8 cellular contexts compared by ENCODE assay signal in the genomic region with DNA sequence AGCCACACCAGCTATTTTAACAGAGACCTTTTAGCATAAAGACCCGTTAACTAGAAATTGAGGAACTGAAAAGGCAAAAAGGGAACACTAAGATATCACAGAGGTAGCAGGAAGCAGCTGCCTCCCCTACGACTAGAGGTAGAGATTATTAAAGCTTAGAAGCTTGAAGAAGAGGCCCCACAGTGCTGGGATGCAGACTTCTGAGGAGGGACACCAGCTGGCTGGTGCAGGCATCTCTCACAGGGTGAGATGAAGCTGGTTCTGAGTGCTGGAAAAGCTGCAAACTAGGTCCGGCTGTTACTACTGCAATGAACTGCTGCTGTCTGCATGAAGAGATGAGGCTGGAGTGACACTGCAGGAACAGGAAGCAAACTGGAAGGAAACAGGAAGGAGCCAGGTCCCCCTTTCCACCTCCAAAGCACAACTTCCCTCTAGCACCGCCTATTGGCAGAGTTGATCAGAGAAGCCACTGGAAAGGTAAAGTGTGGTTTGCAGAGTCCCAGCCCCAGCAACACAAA.
DNase-seq lines count a peak whose midpoint lies in the region; ATAC-seq and TF ChIP-seq lines count a peak whose summit lies in the region.

No MANE protein-coding gene starts in this region.

- H3K4me3 Mint-ChIP-seq in naive B cell = peak overlapping the region; percentile 63 to 93 (median 86)

- no peaks in the 10 kb centered on the region for H3K27me3 Mint-ChIP-seq in naive B cell

- peaks cover 0 to 1% (median 0%) of the 10 kb centered on the region in 7 donors for H3K9me3 Mint-ChIP-seq in naive B cell

- H3K4me1 Mint-ChIP-seq in naive B cell = peaks cover 35 to 38% (median 37%) of the 10 kb centered on the region in 3 donors

- no peak overlapping the region for H3K27ac ChIP-seq in SJCRH30

- no peak overlapping the region for H3K4me3 ChIP-seq in SJCRH30

- H3K4me1 ChIP-seq in SJCRH30 = no peaks in the 10 kb centered on the region

- DNase-seq in GM10248 (ENCODE audit: extremely low spot score) (peak; percentile 78), SJCRH30 (peak; percentile 31 to 57), naive B cell (peak; percentile 79), NCI-H1694 (lab: John Stamatoyannopoulos, UW) (no peak), COLO829 (ENCODE audit: low spot score) (no peak)
- no peak for DNase-seq in NK-92 treated with Interleukin-12 subunit alpha and Interleukin-12 subunit beta, amount 100 ng/mL, for 24 hours (lab: John Stamatoyannopoulos, UW)

- H3K27me3 ChIP-seq in SJCRH30 = no peaks in the 10 kb centered on the region

- no peaks in the 10 kb centered on the region for H3K9me3 ChIP-seq in SJCRH30 (replicated peaks)

- peak; percentile 41 for TF ChIP-seq CTCF in GM10248 (IDR thresholded peaks at IDR 0.05; ENCODE audit: control extremely low read depth, extremely low read depth, low read depth, missing control alignments)

- CTCF ChIA-PET in GM10248 (lab: Yijun Ruan, JAX) = interaction anchor here (0.9 to 1.8 kb wide), 6 partner anchors 9 to 138 kb away, joined by 3 to 4 read pairs (median 4); no protein-coding TSS in a partner anchor

- no peaks in the 10 kb centered on the region for H3K36me3 Mint-ChIP-seq in naive B cell

- no peaks in the 10 kb centered on the region for H3K36me3 ChIP-seq in SJCRH30

- POLR2A ChIA-PET in GM10248 (lab: Yijun Ruan, JAX) = no interaction called here

- H3K27ac Mint-ChIP-seq in naive B cell = peak overlapping the region; percentile 39 to 97 (median 90)

- peak; percentile 95 for ATAC-seq in GM19328 (IDR thresholded peaks at IDR 0.05; ENCODE audit: unreplicated experiment)
- ATAC-seq in HG03103 (IDR thresholded peaks at IDR 0.05; ENCODE audit: low read depth, unreplicated experiment) = peak; percentile 92
- peak; percentile 98 for ATAC-seq in naive B cell (ENCODE audit: low read depth in 2 of 2)

Comparison
In these comparisons a context has a peak if more than half of its experiments do, and no peak if none do; other contexts are left out.
1. DNase-seq: peak in GM10248 (single experiment), SJCRH30 (2 of 2) and naive B cell (single experiment); none in NCI-H1694 (single experiment), COLO829 (single experiment) and NK-92 treated with Interleukin-12 subunit alpha and Interleukin-12 subunit beta, amount 100 ng/mL, for 24 hours (single experiment).
2. Peak in every context shown above with its lines, with median percentiles within 50 percentile points of each other: ATAC-seq.